ENCODE assay signal across 9 cellular contexts in genomic region chr7:74627699-74628411, GRCh38.
DNase-seq lines count a peak whose midpoint lies in the region; ATAC-seq and TF ChIP-seq lines count a peak whose summit lies in the region.
"Had no signal": no experiment of that assay in that cellular context is flagged by ENCODE, and none has a peak within 500 bp of the region (broad histone marks: within the 10 kb centered on the region; RNA-seq: fewer than 3 reads in every experiment).

No MANE protein-coding gene starts in this region.

- DNase-seq in NCI-H1694 treated with DMSO at 0.1 percent for 48 hours (lab: John Stamatoyannopoulos, UW) (peak; percentile 76), choroid plexus epithelial cell (ENCODE audit: low read depth) (peak; percentile 57), germinal center (ENCODE audit: low spot score) (no peak)
- DNase-seq in activated T-cell treated with anti-CD3 and anti-CD28 coated beads, Interleukin-2, amount 50 U/mL, for 24 hours = no peak
- no peak for DNase-seq in activated CD4-positive, alpha-beta T cell treated with anti-CD3 and anti-CD28 coated beads for 48 hours

- TF ChIP-seq CTCF in choroid plexus epithelial cell (conservative IDR thresholded peaks at IDR 0.05; ENCODE audit: low read depth, low read length) = no peak

- H3K4me2 ChIP-seq in BLaER1 treated with 17β-estradiol and CSF1 and Interleukin-3, amounts not matched to agents 10 nM and 100 nM = peak overlapping the region; percentile 29 to 69 (median 58); a peak in 21 of 22 replicates

- no peak overlapping the region for H3K4me3 ChIP-seq in BLaER1 treated with 17β-estradiol and CSF1 and Interleukin-3, amounts not matched to agents 10 nM and 100 nM
- no peak overlapping the region for H3K4me3 ChIP-seq in choroid plexus epithelial cell (ENCODE audit: low read depth, low read length)
- no peak overlapping the region for H3K4me3 ChIP-seq in muscle layer of duodenum (ENCODE audit: low read depth in 1 of 2, low read length in 2 of 2)

- no peak overlapping the region for H3K4me3 Mint-ChIP-seq in activated T-cell treated with anti-CD3 and anti-CD28 coated beads, Interleukin-2, amount 50 U/mL, for 24 hours

- ATAC-seq in HG02885 (IDR thresholded peaks at IDR 0.05; ENCODE audit: poor library complexity, unreplicated experiment) = no peak

- no peaks in the 10 kb centered on the region for H3K36me3 ChIP-seq in BLaER1 treated with 17β-estradiol and CSF1 and Interleukin-3, amounts not matched to agents 10 nM and 100 nM
- H3K36me3 ChIP-seq in muscle layer of duodenum (ENCODE audit: control insufficient read depth in 1 of 2, insufficient read depth in 2 of 2, low read length in 2 of 2) = no peaks in the 10 kb centered on the region
- H3K36me3 ChIP-seq: neutrophil had no signal

- H3K27ac ChIP-seq in BLaER1 treated with 17β-estradiol and CSF1 and Interleukin-3, amounts not matched to agents 10 nM and 100 nM = peak overlapping the region in 7 of 11 experiments; percentile 18 to 64 (median 45); a peak in 11 of 22 replicates
- peak overlapping the region; percentile 53 for H3K27ac ChIP-seq in muscle layer of duodenum (ENCODE audit: low read length)
- H3K27ac ChIP-seq: neutrophil had no signal

- H3K9ac ChIP-seq in BLaER1 treated with 17β-estradiol and CSF1 and Interleukin-3, amounts not matched to agents 10 nM and 100 nM = peak overlapping the region in 6 of 11 experiments; percentile 12 to 39 (median 24); a peak in 5 of 22 replicates

- H3K27ac Mint-ChIP-seq in activated T-cell treated with anti-CD3 and anti-CD28 coated beads, Interleukin-2, amount 50 U/mL, for 24 hours = no peak overlapping the region

- H4K20me1 ChIP-seq in BLaER1 treated with 17β-estradiol and CSF1 and Interleukin-3, amounts not matched to agents 10 nM and 100 nM = no peaks in the 10 kb centered on the region

- H3K9me3 ChIP-seq in BLaER1 treated with 17β-estradiol and CSF1 and Interleukin-3, amounts not matched to agents 10 nM and 100 nM (replicated peaks in 1 of 11) = no peaks in the 10 kb centered on the region
- no peaks in the 10 kb centered on the region for H3K9me3 ChIP-seq in muscle layer of duodenum (ENCODE audit: control insufficient read depth in 1 of 2, low read length in 2 of 2)
- H3K9me3 ChIP-seq: neutrophil had no signal

- H3K4me1 ChIP-seq in BLaER1 treated with 17β-estradiol and CSF1 and Interleukin-3, amounts not matched to agents 10 nM and 100 nM = peaks cover 21 to 54% (median 42%) of the 10 kb centered on the region in 10 experiments
- peaks cover 0 to 5% of the 10 kb centered on the region in 2 donors for H3K4me1 ChIP-seq in muscle layer of duodenum (ENCODE audit: control insufficient read depth in 1 of 2, insufficient read depth in 2 of 2, low read length in 2 of 2)

- peaks cover 4% of the 10 kb centered on the region for H3K4me1 Mint-ChIP-seq in activated T-cell treated with anti-CD3 and anti-CD28 coated beads, Interleukin-2, amount 50 U/mL, for 24 hours (ENCODE audit: low read depth)

- H3K36me3 Mint-ChIP-seq in activated T-cell treated with anti-CD3 and anti-CD28 coated beads, Interleukin-2, amount 50 U/mL, for 24 hours (ENCODE audit: low read depth) = no peaks in the 10 kb centered on the region

- H3K9me3 Mint-ChIP-seq in activated T-cell treated with anti-CD3 and anti-CD28 coated beads, Interleukin-2, amount 50 U/mL, for 24 hours = no peaks in the 10 kb centered on the region

- H3K27me3 ChIP-seq in BLaER1 treated with 17β-estradiol and CSF1 and Interleukin-3, amounts not matched to agents 10 nM and 100 nM = no peaks in the 10 kb centered on the region
- no peaks in the 10 kb centered on the region for H3K27me3 ChIP-seq in muscle layer of duodenum (ENCODE audit: low read depth, low read length)
- H3K27me3 ChIP-seq: neutrophil had no signal

- no peaks in the 10 kb centered on the region for H3K27me3 Mint-ChIP-seq in activated T-cell treated with anti-CD3 and anti-CD28 coated beads, Interleukin-2, amount 50 U/mL, for 24 hours

Comparison
In these comparisons a context has a peak if more than half of its experiments do, and no peak if none do; other contexts are left out.
1. DNase-seq: peak in NCI-H1694 treated with DMSO at 0.1 percent for 48 hours (single experiment) and choroid plexus epithelial cell (single experiment); none in activated T-cell treated with anti-CD3 and anti-CD28 coated beads, Interleukin-2, amount 50 U/mL, for 24 hours (single experiment), germinal center (single experiment) and activated CD4-positive, alpha-beta T cell treated with anti-CD3 and anti-CD28 coated beads for 48 hours (single experiment).